Comparison of ENCODE assay signal across 1 cellular context in genomic region chr22:24421428-24421931, GRCh38.
TF ChIP-seq lines count a peak whose summit lies in the region.

No MANE protein-coding gene starts in this region.

TF ChIP-seq in WTC11, 78 proteins besides CTCF, POLR2A, EP300 and RAD21 (continued from another document):
- no peak for TF ChIP-seq AFF4 (CRISPR knock-in tag; IDR thresholded peaks at IDR 0.05; ENCODE audit: borderline replicate concordance)
- no peak for TF ChIP-seq ZNF671 (CRISPR knock-in tag; IDR thresholded peaks at IDR 0.05)
- no peak for TF ChIP-seq ZNF423 (CRISPR knock-in tag; IDR thresholded peaks at IDR 0.05)
- TF ChIP-seq TEAD4 (CRISPR knock-in tag; IDR thresholded peaks at IDR 0.05): no peak
- no peak for TF ChIP-seq OVOL2 (CRISPR knock-in tag; IDR thresholded peaks at IDR 0.05; ENCODE audit: borderline replicate concordance)
- no peak for TF ChIP-seq MXD4 (CRISPR knock-in tag; IDR thresholded peaks at IDR 0.05; ENCODE audit: borderline replicate concordance)
- TF ChIP-seq ZNF396 (CRISPR knock-in tag; IDR thresholded peaks at IDR 0.05; ENCODE audit: borderline replicate concordance): no peak
- no peak for TF ChIP-seq CBFB (CRISPR knock-in tag; IDR thresholded peaks at IDR 0.05; ENCODE audit: low read depth)
- TF ChIP-seq, protein P1, sequence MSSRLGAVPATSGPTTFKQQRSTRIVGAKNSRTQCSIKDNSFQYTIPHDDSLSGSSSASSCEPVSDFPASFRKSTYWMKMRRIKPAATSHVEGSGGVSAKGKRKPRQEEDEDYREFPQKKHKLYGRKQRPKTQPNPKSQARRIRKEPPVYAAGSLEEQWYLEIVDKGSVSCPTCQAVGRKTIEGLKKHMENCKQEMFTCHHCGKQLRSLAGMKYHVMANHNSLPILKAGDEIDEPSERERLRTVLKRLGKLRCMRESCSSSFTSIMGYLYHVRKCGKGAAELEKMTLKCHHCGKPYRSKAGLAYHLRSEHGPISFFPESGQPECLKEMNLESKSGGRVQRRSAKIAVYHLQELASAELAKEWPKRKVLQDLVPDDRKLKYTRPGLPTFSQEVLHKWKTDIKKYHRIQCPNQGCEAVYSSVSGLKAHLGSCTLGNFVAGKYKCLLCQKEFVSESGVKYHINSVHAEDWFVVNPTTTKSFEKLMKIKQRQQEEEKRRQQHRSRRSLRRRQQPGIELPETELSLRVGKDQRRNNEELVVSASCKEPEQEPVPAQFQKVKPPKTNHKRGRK (CRISPR knock-in tag; IDR thresholded peaks at IDR 0.05; ENCODE audit: borderline replicate concordance): no peak
